Comparison of ENCODE assay signal across 31 cellular contexts in the genomic region with DNA sequence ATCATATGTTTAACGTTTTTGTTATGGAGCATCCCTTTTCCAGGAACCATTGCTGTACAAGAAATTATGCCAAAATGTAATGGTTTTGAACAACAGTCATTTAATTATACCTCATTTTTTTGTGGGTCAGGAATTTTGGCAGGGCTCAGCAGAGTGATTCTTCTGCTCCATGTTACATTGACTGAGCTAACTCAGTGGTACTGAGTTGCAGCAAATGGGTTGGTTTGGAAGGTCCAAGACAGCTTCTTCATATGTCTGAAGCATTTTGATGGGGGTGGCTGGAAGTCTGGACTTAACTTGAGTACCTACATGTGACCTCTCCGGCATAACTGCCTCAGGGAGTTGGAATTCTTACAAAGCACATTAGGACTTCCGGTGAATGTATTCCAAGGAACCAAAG.
"Had no signal": no experiment of that assay in that cellular context is flagged by ENCODE, and none has a peak within 500 bp of the region (broad histone marks: within the 10 kb centered on the region; RNA-seq: fewer than 3 reads in every experiment).

No MANE protein-coding gene starts in this region.

- ATAC-seq: natural killer cell; psoas muscle; right cardiac atrium; sciatic nerve; stimulated activated memory B cell treated with anti-CD40 and anti-IgM and Interleukin-4, amounts not matched to agents 10 μg/mL and 1 μg/mL and 100 μg/mL, for 72 hours; stimulated activated naive CD8-positive, alpha-beta T cell treated with anti-CD3 and anti-CD28 coated beads, Interleukin-15, amount 100 ng/mL, for 72 hours; stimulated activated naive CD8-positive, alpha-beta T cell treated with anti-CD3 and anti-CD28 coated beads, Interleukin-15, Interleukin-2, amounts not matched to agents 100 U/mL and 50 U/mL, for 24 hours; upper lobe of right lung had no signal

- H3K4me1 Mint-ChIP-seq: nephron, neural progenitor cell had no signal

- H3K27me3 Mint-ChIP-seq: progenitor cell of endocrine pancreas; stimulated activated naive CD8-positive, alpha-beta T cell treated with anti-CD3 and anti-CD28 coated beads, Interleukin-15, amount 100 ng/mL, for 72 hours; type B pancreatic cell had no signal

- DNase-seq: natural killer cell; occipital lobe; ovary; posterior cingulate gyrus; psoas muscle; right cardiac atrium; spleen; stimulated activated CD4-positive, alpha-beta T cell treated with anti-CD3 and anti-CD28 coated beads, Interleukin-12 subunit alpha, Interleukin-12 subunit beta, amount 100 ng/mL, for 4 hours; stimulated activated CD4-positive, alpha-beta T cell treated with anti-CD3 and anti-CD28 coated beads, Interleukin-1b, Interleukin-23, amount 100 ng/mL, for 48 hours; stimulated activated CD4-positive, alpha-beta T cell treated with anti-CD3 and anti-CD28 coated beads, Interleukin-4, amount 100 ng/mL, for 1 hour; stimulated activated CD4-positive, alpha-beta T cell treated with anti-CD3 and anti-CD28 coated beads, Interleukin-4, amount 100 ng/mL, for 4 hours; stimulated activated CD8-positive, alpha-beta memory T cell treated with anti-CD3 and anti-CD28 coated beads, Interleukin-4, amount 100 ng/mL, for 48 hours; stimulated activated naive CD4-positive, alpha-beta T cell; stimulated activated naive CD8-positive, alpha-beta T cell treated with anti-CD3 and anti-CD28 coated beads, Interleukin-15, amount 100 ng/mL, for 72 hours; stimulated activated naive CD8-positive, alpha-beta T cell treated with anti-CD3 and anti-CD28 coated beads, Interleukin-15, Interleukin-2, amounts not matched to agents 100 U/mL and 50 U/mL, for 24 hours; substantia nigra; testis; tibial artery; transverse colon; upper lobe of right lung; uterus had no signal

- H3K9me3 Mint-ChIP-seq: neural progenitor cell, type B pancreatic cell had no signal

- H3K4me3 ChIP-seq: neural progenitor cell, ovary, psoas muscle, skin epidermis, smooth muscle cell, spleen, suprapubic skin, testis, tibial artery, transverse colon, upper lobe of right lung, uterus had no signal

- H3K27me3 ChIP-seq: neural progenitor cell, ovary, suprapubic skin, testis, tibial artery, transverse colon, upper lobe of right lung, uterus had no signal

- H3K27ac Mint-ChIP-seq: natural killer cell; nephron; neural progenitor cell; progenitor cell of endocrine pancreas; stimulated activated memory B cell treated with anti-CD40 and anti-IgM and Interleukin-4, amounts not matched to agents 10 μg/mL and 1 μg/mL and 100 μg/mL, for 72 hours; stimulated activated naive CD8-positive, alpha-beta T cell treated with anti-CD3 and anti-CD28 coated beads, Interleukin-15, amount 100 ng/mL, for 72 hours; type B pancreatic cell had no signal

- H3K9me3 ChIP-seq: ovary, testis, upper lobe of right lung, uterus had no signal

- H3K9ac ChIP-seq: neural progenitor cell, parathyroid adenoma had no signal

- H2AFZ ChIP-seq: neural progenitor cell, parathyroid adenoma had no signal

- H3K79me2 ChIP-seq: parathyroid adenoma had no signal

- H3K4me2 ChIP-seq: neural progenitor cell, smooth muscle cell had no signal

- H3K27ac ChIP-seq: neural progenitor cell, ovary, parathyroid adenoma, psoas muscle, skin epidermis, spleen, suprapubic skin, testis, tibial artery, transverse colon, upper lobe of right lung, uterus had no signal

- H3K4me1 ChIP-seq: neural progenitor cell, parathyroid adenoma, psoas muscle, suprapubic skin, testis, tibial artery, transverse colon, upper lobe of right lung, uterus had no signal

- H3K4me3 Mint-ChIP-seq: natural killer cell; nephron; neural progenitor cell; stimulated activated memory B cell treated with anti-CD40 and anti-IgM and Interleukin-4, amounts not matched to agents 10 μg/mL and 1 μg/mL and 100 μg/mL, for 72 hours; stimulated activated naive CD8-positive, alpha-beta T cell treated with anti-CD3 and anti-CD28 coated beads, Interleukin-15, amount 100 ng/mL, for 72 hours; type B pancreatic cell had no signal

- H3K36me3 Mint-ChIP-seq: neural progenitor cell; stimulated activated memory B cell treated with anti-CD40 and anti-IgM and Interleukin-4, amounts not matched to agents 10 μg/mL and 1 μg/mL and 100 μg/mL, for 72 hours; type B pancreatic cell had no signal

- H3K36me3 ChIP-seq: neural progenitor cell, ovary, spleen, suprapubic skin, tibial artery, transverse colon, upper lobe of right lung, uterus had no signal
